8 cellular contexts compared by ENCODE assay signal in genomic region chr22:39319284-39320170, GRCh38. TPM values are rescaled to one million over a fixed set of nuclear protein-coding genes. Genes with fewer than 3 reads are reported as not detected.
DNase-seq lines count a peak whose midpoint lies in the region; ATAC-seq, FAIRE-seq and TF ChIP-seq lines count a peak whose summit lies in the region.

TSS of gene RPL3 (minus strand) at chr22:39319623. CDS start at chr22:39319597, 26 bp downstream.

- peaks cover 31 to 51% (median 46%) of the 10 kb centered on the region in 9 donors for H3K4me1 ChIP-seq in heart right ventricle
- peaks cover 45% of the 10 kb centered on the region for H3K4me1 ChIP-seq in upper lobe of right lung

- ATAC-seq in HG02840 (IDR thresholded peaks at IDR 0.05; ENCODE audit: low FRiP score, unreplicated experiment) (peak; percentile 89), heart right ventricle (peak; percentile 87 to 95 (median 93)), upper lobe of right lung (peak; percentile 94)

- peak; percentile 100 for TF ChIP-seq POLR2A in GM12891 (IDR thresholded peaks at IDR 0.05; ENCODE audit: low read depth, low read length)

- H3K27me3 ChIP-seq in heart right ventricle, result no peaks in the 10 kb centered on the region
- H3K27me3 ChIP-seq in upper lobe of right lung, result no peaks in the 10 kb centered on the region

- H3K9me3 ChIP-seq in heart right ventricle, result no peaks in the 10 kb centered on the region
- H3K9me3 ChIP-seq in upper lobe of right lung, result no peaks in the 10 kb centered on the region

- peaks cover 7 to 42% (median 30%) of the 10 kb centered on the region in 9 donors for H3K36me3 ChIP-seq in heart right ventricle
- H3K36me3 ChIP-seq in upper lobe of right lung, result peaks cover 37% of the 10 kb centered on the region

- H3K4me3 ChIP-seq in heart right ventricle (peak within 1 kb of the TSS; percentile 59 to 83 (median 76)), upper lobe of right lung (peak within 1 kb of the TSS; percentile 78)

- H3K27ac ChIP-seq in heart right ventricle (peak within 1 kb of the TSS; percentile 91 to 99 (median 98)), upper lobe of right lung (peak within 1 kb of the TSS; percentile 98)

- FAIRE-seq in GM12891 (lab: Jason Lieb, UNC), result peak; percentile 97

- 0% methylated on average over 73 of the region's 73 CpGs for WGBS in heart right ventricle, 2 donors

- DNase-seq in GM12891 (ENCODE audit: insufficient read length, low spot score), result peak; percentile 86
- peak; percentile 95 for DNase-seq in NCI-H146 (lab: John Stamatoyannopoulos, UW)
- peak; percentile 99 for DNase-seq in amniotic epithelial cell (ENCODE audit: low read depth)
- peak; percentile 97 to 98 for DNase-seq in heart right ventricle
- peak; percentile 99 for DNase-seq in posterior vena cava (ENCODE audit: low spot score)
- DNase-seq in upper lobe of right lung, result peak; percentile 97

- TF ChIP-seq CTCF in heart right ventricle (IDR thresholded peaks at IDR 0.05) (peak in 7 of 9 donors; percentile 12 to 45 (median 29)), upper lobe of right lung (IDR thresholded peaks at IDR 0.05) (peak; percentile 35)

- intact Hi-C loops in T-helper 1 cell treated with Interleukin-12 subunit alpha and Interleukin-12 subunit beta and Interleukin-4 antibody, amounts not matched to agents 30 ng/mL and 1 ng/mL, for 36 hours (cut with micrococcal nuclease), result loop anchor here (1.0 to 5.0 kb wide), 14 partner anchors 65 to 1631 kb away; partner anchors contain the start of genes ATF4, CBX6, CBX7 and GTPBP1
- intact Hi-C loops in heart right ventricle (cut with DNase I) (loop anchor here in 6 of 10 donors (2.0 to 10.0 kb wide), 9 partner anchors 82 to 535 kb away; partner anchors contain the start of genes ATF4 (in 5 of the 6), CBX7 (in 3 of the 6) and CBX6 (in 1 of the 6)), posterior vena cava (cut with DNase I) (loop anchor here in 1 of 2 donors (1.0 kb wide), 1 partner anchor 25 kb away; no protein-coding TSS in a partner anchor), upper lobe of right lung (cut with DNase I) (loop anchor here (5.0 kb wide), 1 partner anchor 147 kb away; no protein-coding TSS in a partner anchor)

TF ChIP-seq in GM12891, 5 proteins besides CTCF, POLR2A, EP300 and RAD21:
- TF ChIP-seq SPI1 (IDR thresholded peaks at IDR 0.05; ENCODE audit: low read depth, low read length) (peak; percentile 36; the same call in 1 of the 2 replicates), PAX5 (IDR thresholded peaks at IDR 0.05; ENCODE audit: insufficient read depth, low read length, severe bottlenecking) (no peak), POLR2AphosphoS5 (IDR thresholded peaks at IDR 0.05; ENCODE audit: low read depth, low read length) (peak; percentile 100), TAF1 (IDR thresholded peaks at IDR 0.05; ENCODE audit: low read depth, low read length) (peak; percentile 99), POU2F2 (IDR thresholded peaks at IDR 0.05; ENCODE audit: low read depth, low read length) (peak; percentile 98)

RNA-seq across cellular contexts. Expression of gene RPL3, which starts in this region (rescaled TPM):
- polyA plus RNA-seq in GM12891 (2012; ENCODE audit: low read depth, missing spikeins), result 5,515 TPM
- total RNA-seq in T-helper 1 cell treated with Interleukin-12 subunit alpha and Interleukin-12 subunit beta and Interleukin-4 antibody, amounts not matched to agents 30 ng/mL and 1 ng/mL, for 36 hours, result 1,370 and 1,385 TPM in 2 replicates
- total RNA-seq in heart right ventricle (100 to 1,000 TPM; 215 to 604 (median 286) TPM), posterior vena cava (1,000 to 10,000 TPM; 1,303 to 1,339 TPM), upper lobe of right lung (1,573 TPM)
- polyA plus RNA-seq in heart right ventricle, result 1,000 to 10,000 TPM in 1 of 2 donors, 100 to 1,000 TPM in 1; 472 to 1,621 TPM

Comparison
In these comparisons a context has a peak if more than half of its experiments do, and no peak if none do; other contexts are left out.
1. Peak in every context shown above with its lines: DNase-seq, ATAC-seq, H3K4me3 ChIP-seq and H3K27ac ChIP-seq.